ENCODE assay signal across 2 cellular contexts in the genomic region with DNA sequence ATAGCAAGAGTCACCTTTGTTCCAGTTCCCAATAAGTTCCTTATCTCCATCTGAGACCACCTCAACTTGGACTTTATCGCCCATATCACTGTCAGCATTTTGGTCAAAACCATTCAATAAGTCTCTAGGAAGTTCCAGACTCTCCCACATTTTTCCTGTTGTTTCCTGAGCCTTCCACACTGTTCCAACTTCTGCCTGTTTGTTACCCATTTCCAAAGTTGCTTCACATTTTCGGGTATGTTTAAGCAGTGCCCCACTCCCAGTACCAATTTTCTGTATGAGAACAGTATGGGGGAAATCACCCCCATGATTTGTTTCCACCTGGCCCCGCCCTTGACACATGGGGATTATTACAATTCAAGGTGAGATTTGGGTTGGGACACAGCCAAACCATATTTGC.
TF ChIP-seq lines count a peak whose summit lies in the region.

No MANE protein-coding gene starts in this region.

TF ChIP-seq in HepG2, 621 proteins besides CTCF, POLR2A, EP300 and RAD21:
- no peak for TF ChIP-seq ZNF792 (CRISPR knock-in tag; IDR thresholded peaks at IDR 0.05)
- TF ChIP-seq GLI4 (CRISPR knock-in tag; IDR thresholded peaks at IDR 0.05; ENCODE audit: borderline replicate concordance), result no peak
- TF ChIP-seq GFI1 (CRISPR knock-in tag; IDR thresholded peaks at IDR 0.05; ENCODE audit: borderline replicate concordance), result no peak
- no peak for TF ChIP-seq U2AF1 (optimal IDR thresholded peaks at IDR 0.05; ENCODE audit: low read depth, low read length)
- TF ChIP-seq, protein P1, sequence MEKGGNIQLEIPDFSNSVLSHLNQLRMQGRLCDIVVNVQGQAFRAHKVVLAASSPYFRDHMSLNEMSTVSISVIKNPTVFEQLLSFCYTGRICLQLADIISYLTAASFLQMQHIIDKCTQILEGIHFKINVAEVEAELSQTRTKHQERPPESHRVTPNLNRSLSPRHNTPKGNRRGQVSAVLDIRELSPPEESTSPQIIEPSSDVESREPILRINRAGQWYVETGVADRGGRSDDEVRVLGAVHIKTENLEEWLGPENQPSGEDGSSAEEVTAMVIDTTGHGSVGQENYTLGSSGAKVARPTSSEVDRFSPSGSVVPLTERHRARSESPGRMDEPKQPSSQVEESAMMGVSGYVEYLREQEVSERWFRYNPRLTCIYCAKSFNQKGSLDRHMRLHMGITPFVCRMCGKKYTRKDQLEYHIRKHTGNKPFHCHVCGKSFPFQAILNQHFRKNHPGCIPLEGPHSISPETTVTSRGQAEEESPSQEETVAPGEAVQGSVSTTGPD (CRISPR knock-in tag; IDR thresholded peaks at IDR 0.05), result no peak

TF ChIP-seq in HEK293, 187 proteins besides CTCF, POLR2A, EP300 and RAD21:
- TF ChIP-seq REPIN1 (tag by site-specific recombination; IDR thresholded peaks at IDR 0.05; ENCODE audit: low read depth), result no peak
- peak; percentile 52; the same call in 1 of the 2 replicates for TF ChIP-seq ZNF707 (tag by site-specific recombination; IDR thresholded peaks at IDR 0.05)
- TF ChIP-seq, protein P2, sequence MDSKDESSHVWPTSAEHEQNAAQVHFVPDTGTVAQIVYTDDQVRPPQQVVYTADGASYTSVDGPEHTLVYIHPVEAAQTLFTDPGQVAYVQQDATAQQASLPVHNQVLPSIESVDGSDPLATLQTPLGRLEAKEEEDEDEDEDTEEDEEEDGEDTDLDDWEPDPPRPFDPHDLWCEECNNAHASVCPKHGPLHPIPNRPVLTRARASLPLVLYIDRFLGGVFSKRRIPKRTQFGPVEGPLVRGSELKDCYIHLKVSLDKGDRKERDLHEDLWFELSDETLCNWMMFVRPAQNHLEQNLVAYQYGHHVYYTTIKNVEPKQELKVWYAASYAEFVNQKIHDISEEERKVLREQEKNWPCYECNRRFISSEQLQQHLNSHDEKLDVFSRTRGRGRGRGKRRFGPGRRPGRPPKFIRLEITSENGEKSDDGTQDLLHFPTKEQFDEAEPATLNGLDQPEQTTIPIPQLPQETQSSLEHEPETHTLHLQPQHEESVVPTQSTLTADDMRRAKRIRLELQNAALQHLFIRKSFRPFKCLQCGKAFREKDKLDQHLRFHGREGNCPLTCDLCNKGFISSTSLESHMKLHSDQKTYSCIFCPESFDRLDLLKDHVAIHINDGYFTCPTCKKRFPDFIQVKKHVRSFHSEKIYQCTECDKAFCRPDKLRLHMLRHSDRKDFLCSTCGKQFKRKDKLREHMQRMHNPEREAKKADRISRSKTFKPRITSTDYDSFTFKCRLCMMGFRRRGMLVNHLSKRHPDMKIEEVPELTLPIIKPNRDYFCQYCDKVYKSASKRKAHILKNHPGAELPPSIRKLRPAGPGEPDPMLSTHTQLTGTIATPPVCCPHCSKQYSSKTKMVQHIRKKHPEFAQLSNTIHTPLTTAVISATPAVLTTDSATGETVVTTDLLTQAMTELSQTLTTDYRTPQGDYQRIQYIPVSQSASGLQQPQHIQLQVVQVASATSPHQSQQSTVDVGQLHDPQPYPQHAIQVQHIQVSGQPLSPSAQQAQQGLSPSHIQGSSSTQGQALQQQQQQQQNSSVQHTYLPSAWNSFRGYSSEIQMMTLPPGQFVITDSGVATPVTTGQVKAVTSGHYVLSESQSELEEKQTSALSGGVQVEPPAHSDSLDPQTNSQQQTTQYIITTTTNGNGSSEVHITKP (tag by site-specific recombination; IDR thresholded peaks at IDR 0.05), result peak; percentile 66
